In the genomic region with DNA sequence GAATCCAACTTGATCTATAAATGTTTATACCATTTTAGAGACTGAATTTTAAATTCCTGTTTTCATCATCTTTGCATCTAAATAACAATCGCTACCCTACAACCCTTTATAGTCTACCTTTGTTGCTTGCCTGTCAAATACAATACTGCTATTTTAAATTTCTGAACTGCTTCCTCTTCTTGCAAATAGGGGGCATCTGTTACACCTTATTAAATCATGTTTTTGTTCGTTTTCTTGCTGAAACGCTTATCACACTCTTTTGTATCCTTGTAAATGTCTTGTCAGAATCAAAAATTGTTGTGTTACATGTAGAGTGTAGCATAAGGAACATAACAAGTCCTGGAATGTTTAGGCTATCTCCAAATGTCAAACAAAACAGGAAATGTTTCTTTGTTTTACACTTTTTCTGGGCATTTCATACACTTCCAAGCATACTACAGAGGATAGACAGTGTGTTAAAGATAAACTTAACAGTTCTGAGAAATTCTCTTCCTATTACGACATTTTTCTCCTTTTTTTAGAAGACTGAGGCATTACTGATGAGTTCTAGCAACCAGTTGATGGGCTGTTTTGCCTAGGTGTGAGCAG, we compare ENCODE assay signal across 27 cellular contexts.
DNase-seq lines count a peak whose midpoint lies in the region; TF ChIP-seq lines count a peak whose summit lies in the region.
"Had no signal": no experiment of that assay in that cellular context is flagged by ENCODE, and none has a peak within 500 bp of the region (broad histone marks: within the 10 kb centered on the region; RNA-seq: fewer than 3 reads in every experiment).

No MANE protein-coding gene starts in this region.

- DNase-seq in SIG-M5 treated with dmso at 0.1 percent for 504 hours (lab: John Stamatoyannopoulos, UW; ENCODE audit: unreplicated experiment) (peak; percentile 48), SIG-M5 (lab: John Stamatoyannopoulos, UW) (no peak), SK-MEL-5 (ENCODE audit: low read depth, low spot score) (peak; percentile 1), fibroblast of villous mesenchyme (ENCODE audit: low read depth) (peak; percentile 39), pulmonary artery endothelial cell (ENCODE audit: low read depth, low spot score) (peak; percentile 41), DMS153 treated with DMSO at 0.1 percent for 48 hours (lab: John Stamatoyannopoulos, UW; ENCODE audit: unreplicated experiment) (no peak), DMS53 treated with DMSO at 0.1 percent for 48 hours (lab: John Stamatoyannopoulos, UW; ENCODE audit: unreplicated experiment) (no peak), substantia nigra (lab: John Stamatoyannopoulos, UW) (no peak)
- DNase-seq: activated CD4-positive, alpha-beta T cell treated with anti-CD3 and anti-CD28 coated beads for 36 hours; activated CD8-positive, alpha-beta memory T cell treated with anti-CD3 and anti-CD28 coated beads for 24 hours; activated gamma-delta T cell treated with Interleukin-2 at 50 U/mL for 16 hours; activated T-cell treated with anti-CD3 and anti-CD28 coated beads, Interleukin-2, amount 50 U/mL, for 1 hour; CD8-positive, alpha-beta memory T cell; colonic mucosa; DMS53; esophagus squamous epithelium; GF-D8; H7; kidney glomerular epithelial cell; NCI-H2081; NCI-H345; NCI-H82; nucleus accumbens; Peyer's patch; stimulated activated CD4-positive, alpha-beta T cell treated with anti-CD3 and anti-CD28 coated beads, Interleukin-2, amount 100 ng/mL, for 24 hours; T-helper 17 cell had no signal

- TF ChIP-seq CTCF in fibroblast of villous mesenchyme (IDR thresholded peaks at IDR 0.05; ENCODE audit: insufficient read depth, low read depth, low read length): peak; percentile 6

- H3K4me3 ChIP-seq in fibroblast of villous mesenchyme (ENCODE audit: low read depth, low read length): no peak overlapping the region
- H3K4me3 ChIP-seq: colonic mucosa, esophagus squamous epithelium, Peyer's patch, skin epidermis had no signal

- H3K27ac ChIP-seq in substantia nigra (ENCODE audit: low read depth, low read length, poor library complexity, severe bottlenecking): no peak overlapping the region
- H3K27ac ChIP-seq: colonic mucosa, esophagus squamous epithelium, Peyer's patch, skin epidermis had no signal

- in situ Hi-C loops in SK-MEL-5 (cut with HindIII; ENCODE audit: low pct_unique_long_range_greater_than_20kb, low sequenced_read_pairs): no loop called here

Comparison
In these comparisons a context has a peak if more than half of its experiments do, and no peak if none do; other contexts are left out.
1. DNase-seq: peak in SIG-M5 treated with dmso at 0.1 percent for 504 hours (single experiment), SK-MEL-5 (single experiment), fibroblast of villous mesenchyme (single experiment) and pulmonary artery endothelial cell (single experiment); none in SIG-M5 (single experiment), DMS153 treated with DMSO at 0.1 percent for 48 hours (single experiment), DMS53 treated with DMSO at 0.1 percent for 48 hours (single experiment) and substantia nigra (0 of 49).